Comparison of ENCODE assay signal across 1 cellular context in genomic region chr22:23767673-23768548, GRCh38.
TF ChIP-seq lines count a peak whose summit lies in the region.

TSS of gene CHCHD10 (minus strand) at chr22:23767972. CDS start at chr22:23767874, 98 bp downstream.

TF ChIP-seq in A549, 52 proteins besides CTCF, POLR2A, EP300 and RAD21 (continued from another document):
- TF ChIP-seq MAX (IDR thresholded peaks at IDR 0.05) = peak; percentile 63; the same call in 1 of the 2 replicates
- TF ChIP-seq NPAS2 (CRISPR knock-in tag; IDR thresholded peaks at IDR 0.05; ENCODE audit: borderline replicate concordance) = no peak
- TF ChIP-seq HDAC2 (IDR thresholded peaks at IDR 0.05) = no peak
- TF ChIP-seq RNF2 (IDR thresholded peaks at IDR 0.05; ENCODE audit: borderline replicate concordance, low read depth) = no peak
- TF ChIP-seq CHD4 (IDR thresholded peaks at IDR 0.05; ENCODE audit: borderline replicate concordance) = no peak
- no peak for TF ChIP-seq ZSCAN20 (CRISPR knock-in tag; IDR thresholded peaks at IDR 0.05)
- TF ChIP-seq HOXB13 (CRISPR knock-in tag; IDR thresholded peaks at IDR 0.05; ENCODE audit: low read depth) = no peak
- TF ChIP-seq NFE2L2 (conservative IDR thresholded peaks at IDR 0.05; ENCODE audit: low read length) = no peak
- TF ChIP-seq BHLHE40 (IDR thresholded peaks at IDR 0.05; ENCODE audit: low read depth, low read length) = no peak
- no peak for TF ChIP-seq NR3C1 (IDR thresholded peaks at IDR 0.05)
- TF ChIP-seq BCL3 (IDR thresholded peaks at IDR 0.05) = no peak
- TF ChIP-seq SMC3 (IDR thresholded peaks at IDR 0.05) = peak; percentile 54; the same call in 2 of the 3 replicates
- TF ChIP-seq POLR2AphosphoS2 (conservative IDR thresholded peaks at IDR 0.05; ENCODE audit: low read length) = no peak
- TF ChIP-seq JUN (IDR thresholded peaks at IDR 0.05) = peak; percentile 25 to 56; a peak in 2 of 5 replicates
- no peak for TF ChIP-seq CBX8 (IDR thresholded peaks at IDR 0.05)
- TF ChIP-seq GATA3 (IDR thresholded peaks at IDR 0.05; ENCODE audit: borderline replicate concordance) = no peak
- TF ChIP-seq ATOH8 (CRISPR knock-in tag; IDR thresholded peaks at IDR 0.05; ENCODE audit: low read depth) = no peak
- no peak for TF ChIP-seq KDM1A (IDR thresholded peaks at IDR 0.05; ENCODE audit: low read depth)
- peak; percentile 43 for TF ChIP-seq PHF8 (IDR thresholded peaks at IDR 0.05; ENCODE audit: borderline replicate concordance, low read depth)
TF ChIP-seq in A549: peak in this region for 7.
